Comparison of ENCODE assay signal across 2 cellular contexts in the genomic region with DNA sequence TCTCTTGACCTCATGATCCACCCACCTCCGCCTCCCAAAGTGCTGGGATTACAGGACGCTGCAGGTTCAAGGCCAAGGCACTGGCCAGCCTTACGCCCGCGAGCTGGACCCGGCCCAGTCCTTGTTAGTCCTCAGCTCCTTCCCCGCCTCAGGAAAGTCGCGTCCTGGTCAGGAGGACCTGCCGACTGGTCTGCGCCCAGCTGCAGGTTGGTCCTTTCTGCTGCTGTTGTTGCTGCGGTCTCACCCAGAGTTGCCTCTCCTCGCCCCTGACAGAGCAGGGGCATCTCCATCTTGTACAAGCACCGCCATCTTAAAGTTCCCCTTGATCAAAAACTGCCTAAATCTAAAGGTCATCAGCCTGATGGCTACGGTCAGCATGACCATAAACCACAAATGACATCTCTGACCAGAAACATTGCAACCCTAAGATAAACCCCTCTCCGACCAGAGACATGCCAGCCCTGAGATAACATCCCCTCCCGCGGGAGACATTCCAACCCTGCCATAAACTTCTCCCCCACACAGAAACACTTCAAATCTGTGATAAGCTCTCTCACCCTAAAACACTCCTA.
TF ChIP-seq lines count a peak whose summit lies in the region.

No MANE protein-coding gene starts in this region.

TF ChIP-seq in K562, 482 proteins besides CTCF, POLR2A, EP300 and RAD21 (continues in another document):
- TF ChIP-seq ZNF12 (CRISPR knock-in tag; IDR thresholded peaks at IDR 0.05): no peak
- TF ChIP-seq, protein P1, sequence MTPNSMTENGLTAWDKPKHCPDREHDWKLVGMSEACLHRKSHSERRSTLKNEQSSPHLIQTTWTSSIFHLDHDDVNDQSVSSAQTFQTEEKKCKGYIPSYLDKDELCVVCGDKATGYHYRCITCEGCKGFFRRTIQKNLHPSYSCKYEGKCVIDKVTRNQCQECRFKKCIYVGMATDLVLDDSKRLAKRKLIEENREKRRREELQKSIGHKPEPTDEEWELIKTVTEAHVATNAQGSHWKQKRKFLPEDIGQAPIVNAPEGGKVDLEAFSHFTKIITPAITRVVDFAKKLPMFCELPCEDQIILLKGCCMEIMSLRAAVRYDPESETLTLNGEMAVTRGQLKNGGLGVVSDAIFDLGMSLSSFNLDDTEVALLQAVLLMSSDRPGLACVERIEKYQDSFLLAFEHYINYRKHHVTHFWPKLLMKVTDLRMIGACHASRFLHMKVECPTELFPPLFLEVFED (CRISPR knock-in tag; conservative IDR thresholded peaks at IDR 0.05): no peak; the same call in 1 of the 2 replicates
- TF ChIP-seq POLR2G (IDR thresholded peaks at IDR 0.05; ENCODE audit: low read depth, low read length): no peak
- no peak for TF ChIP-seq ZNF830 (CRISPR knock-in tag; IDR thresholded peaks at IDR 0.05)
- TF ChIP-seq E2F4 (CRISPR knock-in tag; IDR thresholded peaks at IDR 0.05; ENCODE audit: low read depth): no peak
- TF ChIP-seq, protein P2, sequence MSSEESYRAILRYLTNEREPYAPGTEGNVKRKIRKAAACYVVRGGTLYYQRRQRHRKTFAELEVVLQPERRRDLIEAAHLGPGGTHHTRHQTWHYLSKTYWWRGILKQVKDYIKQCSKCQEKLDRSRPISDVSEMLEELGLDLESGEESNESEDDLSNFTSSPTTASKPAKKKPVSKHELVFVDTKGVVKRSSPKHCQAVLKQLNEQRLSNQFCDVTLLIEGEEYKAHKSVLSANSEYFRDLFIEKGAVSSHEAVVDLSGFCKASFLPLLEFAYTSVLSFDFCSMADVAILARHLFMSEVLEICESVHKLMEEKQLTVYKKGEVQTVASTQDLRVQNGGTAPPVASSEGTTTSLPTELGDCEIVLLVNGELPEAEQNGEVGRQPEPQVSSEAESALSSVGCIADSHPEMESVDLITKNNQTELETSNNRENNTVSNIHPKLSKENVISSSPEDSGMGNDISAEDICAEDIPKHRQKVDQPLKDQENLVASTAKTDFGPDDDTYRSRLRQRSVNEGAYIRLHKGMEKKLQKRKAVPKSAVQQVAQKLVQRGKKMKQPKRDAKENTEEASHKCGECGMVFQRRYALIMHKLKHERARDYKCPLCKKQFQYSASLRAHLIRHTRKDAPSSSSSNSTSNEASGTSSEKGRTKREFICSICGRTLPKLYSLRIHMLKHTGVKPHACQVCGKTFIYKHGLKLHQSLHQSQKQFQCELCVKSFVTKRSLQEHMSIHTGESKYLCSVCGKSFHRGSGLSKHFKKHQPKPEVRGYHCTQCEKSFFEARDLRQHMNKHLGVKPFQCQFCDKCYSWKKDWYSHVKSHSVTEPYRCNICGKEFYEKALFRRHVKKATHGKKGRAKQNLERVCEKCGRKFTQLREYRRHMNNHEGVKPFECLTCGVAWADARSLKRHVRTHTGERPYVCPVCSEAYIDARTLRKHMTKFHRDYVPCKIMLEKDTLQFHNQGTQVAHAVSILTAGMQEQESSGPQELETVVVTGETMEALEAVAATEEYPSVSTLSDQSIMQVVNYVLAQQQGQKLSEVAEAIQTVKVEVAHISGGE (CRISPR knock-in tag; IDR thresholded peaks at IDR 0.05): peak in 2 of 3 experiments; percentile 9 to 53; a peak in 1 of 6 replicates
- TF ChIP-seq TCF7L2 (IDR thresholded peaks at IDR 0.05; ENCODE audit: low read depth, low read length): no peak
- no peak for TF ChIP-seq SAFB2 (IDR thresholded peaks at IDR 0.05; ENCODE audit: borderline replicate concordance, low read depth, low read length, severe bottlenecking)
- TF ChIP-seq ZNF354B (CRISPR knock-in tag; IDR thresholded peaks at IDR 0.05): no peak
- peak; percentile 57 for TF ChIP-seq NR2C1 (IDR thresholded peaks at IDR 0.05)
- peak; percentile 75 for TF ChIP-seq NR2C1 (tag; IDR thresholded peaks at IDR 0.05)
- no peak for TF ChIP-seq TARDBP (IDR thresholded peaks at IDR 0.05)
- no peak for TF ChIP-seq PHTF2 (CRISPR knock-in tag; IDR thresholded peaks at IDR 0.05)
- TF ChIP-seq HDAC8 (tag; IDR thresholded peaks at IDR 0.05): peak; percentile 61; the same call in 1 of the 2 replicates
- TF ChIP-seq DACH1 (IDR thresholded peaks at IDR 0.05; ENCODE audit: partially characterized antibody): no peak
- no peak for TF ChIP-seq ZNF280A (IDR thresholded peaks at IDR 0.05; ENCODE audit: low read depth, partially characterized antibody)
- TF ChIP-seq HDGF (IDR thresholded peaks at IDR 0.05): no peak
- no peak for TF ChIP-seq ASH1L (IDR thresholded peaks at IDR 0.05; ENCODE audit: borderline replicate concordance, low read depth, partially characterized antibody)
- TF ChIP-seq KDM4B (IDR thresholded peaks at IDR 0.05; ENCODE audit: borderline replicate concordance in 2 of 2, low read depth in 1 of 2): no peak

TF ChIP-seq in HepG2, 621 proteins besides CTCF, POLR2A, EP300 and RAD21:
- TF ChIP-seq ZNF572 (CRISPR knock-in tag; IDR thresholded peaks at IDR 0.05) (no peak), HCFC1 (IDR thresholded peaks at IDR 0.05; ENCODE audit: low read depth, low read length) (no peak), ZNF44 (CRISPR knock-in tag; IDR thresholded peaks at IDR 0.05) (no peak), TMF1 (CRISPR knock-in tag; IDR thresholded peaks at IDR 0.05; ENCODE audit: low read depth) (no peak), NFE2L2 (IDR thresholded peaks at IDR 0.05; ENCODE audit: low read length) (no peak), PAWR (CRISPR knock-in tag; IDR thresholded peaks at IDR 0.05; ENCODE audit: borderline replicate concordance) (no peak), NAIF1 (CRISPR knock-in tag; IDR thresholded peaks at IDR 0.05; ENCODE audit: borderline replicate concordance) (no peak), NFIC (IDR thresholded peaks at IDR 0.05; ENCODE audit: low read length) (no peak), SATB2 (CRISPR knock-in tag; IDR thresholded peaks at IDR 0.05) (no peak), ATF6 (CRISPR knock-in tag; conservative IDR thresholded peaks at IDR 0.05) (no peak)
